Comparison of ENCODE assay signal across 9 cellular contexts in genomic region chr6:14664112-14664592, GRCh38.
A peak's percentile ranks its signal among the peaks of the same experiment; 100 is the strongest.
DNase-seq lines count a peak whose midpoint lies in the region; ATAC-seq and TF ChIP-seq lines count a peak whose summit lies in the region.
"Had no signal": no experiment of that assay in that cellular context is flagged by ENCODE, and none has a peak within 500 bp of the region (broad histone marks: within the 10 kb centered on the region; RNA-seq: fewer than 3 reads in every experiment).

No MANE protein-coding gene starts in this region.

- DNase-seq in stimulated activated naive CD4-positive, alpha-beta T cell (lab: John Stamatoyannopoulos, UW) = peak in 4 of 6 experiments; percentile 12 to 51 (median 38)
- no peak for DNase-seq in stimulated activated naive CD4-positive, alpha-beta T cell treated with Interleukin-2 at 50 U/mL for 16 hours (lab: John Stamatoyannopoulos, UW)
- DNase-seq in activated CD8-positive, alpha-beta T cell treated with anti-CD3 and anti-CD28 coated beads, Interleukin-2, amount 10 ng/mL, durations not matched to agents 7 days and 5 days = peak; percentile 31
- no peak for DNase-seq in NCI-H2227 (lab: John Stamatoyannopoulos, UW; ENCODE audit: unreplicated experiment)
- no peak for DNase-seq in GM03348 (ENCODE audit: low spot score)
- DNase-seq in mesothelial cell of epicardium (ENCODE audit: low spot score in 2 of 2, unreplicated experiment in 2 of 2) = no peak
- DNase-seq: GF-D8 had no signal

- ATAC-seq in HG03066 (IDR thresholded peaks at IDR 0.05; ENCODE audit: low read depth, unreplicated experiment) = peak; percentile 63
- ATAC-seq in activated CD8-positive, alpha-beta T cell treated with anti-CD3 and anti-CD28 coated beads, Interleukin-2, amount 10 ng/mL, durations not matched to agents 7 days and 5 days = peak; percentile 81
- ATAC-seq in GM18517 (IDR thresholded peaks at IDR 0.05; ENCODE audit: unreplicated experiment) = no peak

- H3K4me1 Mint-ChIP-seq in activated CD8-positive, alpha-beta T cell treated with anti-CD3 and anti-CD28 coated beads, Interleukin-2, amount 10 ng/mL, durations not matched to agents 7 days and 5 days (ENCODE audit: low read depth) = peaks cover 27% of the 10 kb centered on the region
- peaks cover 15% of the 10 kb centered on the region for H3K4me1 Mint-ChIP-seq in mesothelial cell of epicardium

- POLR2A ChIA-PET in activated CD8-positive, alpha-beta T cell treated with anti-CD3 and anti-CD28 coated beads, Interleukin-2, amount 10 ng/mL, durations not matched to agents 7 days and 5 days (lab: Charles Lee) = interaction anchor here (0.7 kb wide), 1 partner anchor 585 kb away, joined by 3 read pairs; no protein-coding TSS in a partner anchor

- peak overlapping the region; percentile 58 for H3K27ac Mint-ChIP-seq in activated CD8-positive, alpha-beta T cell treated with anti-CD3 and anti-CD28 coated beads, Interleukin-2, amount 10 ng/mL, durations not matched to agents 7 days and 5 days
- no peak overlapping the region for H3K27ac Mint-ChIP-seq in mesothelial cell of epicardium

- peaks cover 2% of the 10 kb centered on the region for H3K27me3 Mint-ChIP-seq in activated CD8-positive, alpha-beta T cell treated with anti-CD3 and anti-CD28 coated beads, Interleukin-2, amount 10 ng/mL, durations not matched to agents 7 days and 5 days (ENCODE audit: low read depth)
- peaks cover 4% of the 10 kb centered on the region for H3K27me3 Mint-ChIP-seq in mesothelial cell of epicardium (ENCODE audit: low read depth)

- CTCF ChIA-PET in activated CD8-positive, alpha-beta T cell treated with anti-CD3 and anti-CD28 coated beads, Interleukin-2, amount 10 ng/mL, durations not matched to agents 7 days and 5 days (lab: Charles Lee) = no interaction called here

- peak overlapping the region; percentile 15 for H3K4me3 Mint-ChIP-seq in activated CD8-positive, alpha-beta T cell treated with anti-CD3 and anti-CD28 coated beads, Interleukin-2, amount 10 ng/mL, durations not matched to agents 7 days and 5 days
- H3K4me3 Mint-ChIP-seq in mesothelial cell of epicardium = no peak overlapping the region

- H3K36me3 Mint-ChIP-seq in activated CD8-positive, alpha-beta T cell treated with anti-CD3 and anti-CD28 coated beads, Interleukin-2, amount 10 ng/mL, durations not matched to agents 7 days and 5 days (ENCODE audit: low read depth) = no peaks in the 10 kb centered on the region
- no peaks in the 10 kb centered on the region for H3K36me3 Mint-ChIP-seq in mesothelial cell of epicardium

- TF ChIP-seq CTCF in mesothelial cell of epicardium (IDR thresholded peaks at IDR 0.05; ENCODE audit: unreplicated experiment) = no peak

- H3K9me3 Mint-ChIP-seq in activated CD8-positive, alpha-beta T cell treated with anti-CD3 and anti-CD28 coated beads, Interleukin-2, amount 10 ng/mL, durations not matched to agents 7 days and 5 days (ENCODE audit: insufficient read depth) = no peaks in the 10 kb centered on the region
- H3K9me3 Mint-ChIP-seq in mesothelial cell of epicardium = no peaks in the 10 kb centered on the region

Comparison
In these comparisons a context has a peak if more than half of its experiments do, and no peak if none do; other contexts are left out.
1. DNase-seq: peak in stimulated activated naive CD4-positive, alpha-beta T cell (4 of 6) and activated CD8-positive, alpha-beta T cell treated with anti-CD3 and anti-CD28 coated beads, Interleukin-2, amount 10 ng/mL, durations not matched to agents 7 days and 5 days (single experiment); none in stimulated activated naive CD4-positive, alpha-beta T cell treated with Interleukin-2 at 50 U/mL for 16 hours (single experiment), NCI-H2227 (single experiment), GM03348 (single experiment) and mesothelial cell of epicardium (0 of 2).